22 cellular contexts compared by ENCODE assay signal in the genomic region with DNA sequence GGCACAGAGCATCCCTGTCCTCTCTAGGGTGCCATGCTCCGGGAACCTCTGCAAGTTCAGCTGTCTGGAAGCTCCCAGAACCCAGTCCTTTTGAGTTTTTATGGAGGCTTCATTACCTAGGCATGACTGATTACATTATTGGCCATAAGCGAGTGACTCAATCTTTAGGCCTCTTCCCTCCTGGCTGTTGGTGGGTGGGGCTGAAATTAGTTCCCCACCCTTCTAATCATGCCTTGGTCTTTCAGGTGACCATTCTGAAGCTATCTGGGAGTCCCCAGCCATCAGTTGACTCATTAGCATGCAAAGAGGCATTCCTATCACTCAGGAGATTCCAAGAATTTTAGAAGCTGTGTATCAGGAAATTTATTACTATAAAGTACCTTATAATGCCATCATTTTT. TPM values are rescaled to one million over a fixed set of nuclear protein-coding genes. Genes with fewer than 3 reads are reported as not detected.
DNase-seq lines count a peak whose midpoint lies in the region; ATAC-seq and TF ChIP-seq lines count a peak whose summit lies in the region.
"Had no signal": no experiment of that assay in that cellular context is flagged by ENCODE, and none has a peak within 500 bp of the region (broad histone marks: within the 10 kb centered on the region; RNA-seq: fewer than 3 reads in every experiment).

No MANE protein-coding gene starts in this region.

- no peak overlapping the region for H3K18ac ChIP-seq in trophoblast cell (ENCODE audit: low read length)

- H4K91ac ChIP-seq in trophoblast cell (ENCODE audit: low read depth, low read length) = no peak overlapping the region

- POLR2A ChIA-PET in OCI-LY7 (lab: Charles Lee) = interaction anchor here (0.7 to 1.3 kb wide), 4 partner anchors 8 to 1347 kb away, joined by 3 to 5 read pairs (median 4); no protein-coding TSS in a partner anchor

- no peaks in the 10 kb centered on the region for H3K9me2 ChIP-seq in OCI-LY7 (ENCODE audit: insufficient read depth, low read length)

- WGBS in trophoblast cell (ENCODE audit: extremely low coverage, insufficient coverage, insufficient read length) = no CpG with 5 or more reads among the region's 2 CpGs

- no peak overlapping the region for H4K12ac ChIP-seq in trophoblast cell (ENCODE audit: low read depth, low read length)

- H3K4me2 ChIP-seq in trophoblast cell (ENCODE audit: low read length) (no peak overlapping the region), OCI-LY7 (ENCODE audit: low read length) (no peak overlapping the region)
- H3K4me2 ChIP-seq: A549 had no signal

- peak; percentile 46 for DNase-seq in ELR (ENCODE audit: low read depth)
- peak; percentile 24 for DNase-seq in RPMI7951 (ENCODE audit: low read depth)
- DNase-seq in foreskin keratinocyte = peak in 1 of 2 donors; percentile 62
- peak; percentile 17 to 62 for DNase-seq in trophoblast cell
- DNase-seq in OCI-LY7 (ENCODE audit: low spot score) = no peak
- no peak for DNase-seq in pons (ENCODE audit: low spot score)
- DNase-seq: Caco-2; CD4-positive, alpha-beta T cell; DMS153; Kasumi-1; NCI-H1417; NCI-H187; NCI-H2107; NCI-H510A; NCI-H748 treated with DMSO at 0.1 percent for 48 hours; NK-92 treated with Interleukin-12 subunit alpha and Interleukin-12 subunit beta, amount 100 ng/mL, for 24 hours; OCI-M1 had no signal

- no peak overlapping the region for H3K9ac ChIP-seq in trophoblast cell (ENCODE audit: low read length)

- CTCF ChIA-PET in OCI-LY7 (lab: Charles Lee; ENCODE audit: unreplicated experiment) = no interaction called here

- peak overlapping the region; percentile 47 for H3K4ac ChIP-seq in trophoblast cell (ENCODE audit: low read depth, low read length)

- H3K27me3 ChIP-seq in foreskin keratinocyte = no peaks in the 10 kb centered on the region
- H3K27me3 ChIP-seq in trophoblast cell (ENCODE audit: insufficient read depth, low read length) = no peaks in the 10 kb centered on the region

- H3K36me3 ChIP-seq in trophoblast cell (ENCODE audit: control insufficient read depth in 1 of 2, insufficient read depth in 2 of 2, low read length in 2 of 2) (peaks cover 16 to 27% of the 10 kb centered on the region in 2 experiments), OCI-LY7 (ENCODE audit: insufficient read depth, low read length) (no peaks in the 10 kb centered on the region)

- H3K27ac ChIP-seq in foreskin keratinocyte (no peak overlapping the region), trophoblast cell (ENCODE audit: low read depth, low read length) (peak overlapping the region; percentile 15), OCI-LY7 (ENCODE audit: low read depth, low read length, poor library complexity, severe bottlenecking) (no peak overlapping the region)
- H3K27ac ChIP-seq: A549 had no signal

- intact Hi-C loops in OCI-LY7 (cut with micrococcal nuclease; ENCODE audit: unreplicated experiment) = no loop called here

- no peak overlapping the region for H3K23ac ChIP-seq in trophoblast cell (ENCODE audit: low read length)

- H4K20me1 ChIP-seq in OCI-LY7 (ENCODE audit: insufficient read depth, low read length) = no peaks in the 10 kb centered on the region

- H3K4me3 ChIP-seq in trophoblast cell (ENCODE audit: low read depth, low read length) (no peak overlapping the region), OCI-LY7 (ENCODE audit: low read depth, low read length, poor library complexity, severe bottlenecking) (no peak overlapping the region)
- H3K4me3 ChIP-seq: A549, GM12878, HAP-1 had no signal

- H3K9me3 ChIP-seq in trophoblast cell (ENCODE audit: insufficient read depth, low read depth, low read length) (no peaks in the 10 kb centered on the region), OCI-LY7 (ENCODE audit: low read length) (no peaks in the 10 kb centered on the region)
- H3K9me3 ChIP-seq: A549, Caco-2, HAP-1 had no signal

- no peak overlapping the region for H2BK12ac ChIP-seq in trophoblast cell (ENCODE audit: low read length)

- H2AFZ ChIP-seq in trophoblast cell (ENCODE audit: insufficient read depth, low read length, poor library complexity) = no peak overlapping the region
- H2AFZ ChIP-seq in OCI-LY7 (ENCODE audit: low read length) = no peak overlapping the region

- H2BK120ac ChIP-seq in trophoblast cell (ENCODE audit: insufficient read depth, low read length, poor library complexity) = no peak overlapping the region

- no peak overlapping the region for H2AK5ac ChIP-seq in trophoblast cell (ENCODE audit: low read length)

- H4K8ac ChIP-seq in trophoblast cell (ENCODE audit: low read depth, low read length) = no peak overlapping the region

- H3K14ac ChIP-seq in trophoblast cell (ENCODE audit: low read length) = no peak overlapping the region

- H2BK5ac ChIP-seq in trophoblast cell (ENCODE audit: low read depth, low read length, poor library complexity) = no peak overlapping the region

- ATAC-seq in foreskin keratinocyte = peak; percentile 79
- ATAC-seq in HG02571 (IDR thresholded peaks at IDR 0.05; ENCODE audit: unreplicated experiment) = no peak
- ATAC-seq in GM21576 (IDR thresholded peaks at IDR 0.05; ENCODE audit: unreplicated experiment) = no peak
- ATAC-seq: A549, GM12878 had no signal

- BruUV-seq in OCI-LY7 (replicated peaks; lab: Mats Ljungman, UMichigan) = no TSS peak

- H3K79me2 ChIP-seq in trophoblast cell (ENCODE audit: control insufficient read depth, insufficient read depth, low read length, poor library complexity) (peaks cover 6% of the 10 kb centered on the region), OCI-LY7 (ENCODE audit: insufficient read depth, low read depth, low read length) (no peaks in the 10 kb centered on the region)

- H3K4me1 ChIP-seq in foreskin keratinocyte (peaks cover 10% of the 10 kb centered on the region), trophoblast cell (ENCODE audit: control insufficient read depth in 1 of 2, insufficient read depth in 2 of 2, low read length in 2 of 2) (peaks cover 2 to 4% of the 10 kb centered on the region in 2 experiments), OCI-LY7 (ENCODE audit: insufficient read depth, low read length, poor library complexity, severe bottlenecking) (peaks cover 5% of the 10 kb centered on the region)
- H3K4me1 ChIP-seq: Caco-2, HAP-1 had no signal

- TF ChIP-seq CTCF in foreskin keratinocyte (conservative IDR thresholded peaks at IDR 0.05) = no peak
- no peak for TF ChIP-seq CTCF in OCI-LY7 (conservative IDR thresholded peaks at IDR 0.05; ENCODE audit: low read length)

- no peaks in the 10 kb centered on the region for H3K79me1 ChIP-seq in trophoblast cell (ENCODE audit: low read length)

RNA-seq across cellular contexts. Expression of a gene that starts 46.6 kb away (rescaled TPM):
- 51.6 and 77.6 TPM in 2 replicates for total RNA-seq in RPMI7951 (2014; rRNA removed; shearing (Covaris generic))
- total RNA-seq in foreskin keratinocyte = 70.4 and 71.0 TPM in 2 replicates
- polyA plus RNA-seq in foreskin keratinocyte = 48.7 and 52.2 TPM in 2 replicates
- 633 and 667 TPM in 2 replicates for polyA plus RNA-seq in trophoblast cell (2013)
- total RNA-seq in OCI-LY7 (2014; rRNA removed; shearing (Covaris generic)) = not detected in 2 replicates
- 0.31 TPM in 1 of 2 replicates, not detected in the other for total RNA-seq in OCI-LY7 (2022)

Comparison
In these comparisons a context has a peak if more than half of its experiments do, and no peak if none do; other contexts are left out.
1. DNase-seq: peak in ELR (single experiment), RPMI7951 (single experiment) and trophoblast cell (2 of 2); none in OCI-LY7 (single experiment) and pons (single experiment).
2. RNA of a gene that starts 46.6 kb away (total RNA-seq): 51.6 to 77.6 TPM in RPMI7951 and 70.4 to 71.0 TPM in foreskin keratinocyte; 0.31 TPM in OCI-LY7; every median in the first group is over 10 times any median in the second.